2 cellular contexts compared by ENCODE assay signal in the genomic region with DNA sequence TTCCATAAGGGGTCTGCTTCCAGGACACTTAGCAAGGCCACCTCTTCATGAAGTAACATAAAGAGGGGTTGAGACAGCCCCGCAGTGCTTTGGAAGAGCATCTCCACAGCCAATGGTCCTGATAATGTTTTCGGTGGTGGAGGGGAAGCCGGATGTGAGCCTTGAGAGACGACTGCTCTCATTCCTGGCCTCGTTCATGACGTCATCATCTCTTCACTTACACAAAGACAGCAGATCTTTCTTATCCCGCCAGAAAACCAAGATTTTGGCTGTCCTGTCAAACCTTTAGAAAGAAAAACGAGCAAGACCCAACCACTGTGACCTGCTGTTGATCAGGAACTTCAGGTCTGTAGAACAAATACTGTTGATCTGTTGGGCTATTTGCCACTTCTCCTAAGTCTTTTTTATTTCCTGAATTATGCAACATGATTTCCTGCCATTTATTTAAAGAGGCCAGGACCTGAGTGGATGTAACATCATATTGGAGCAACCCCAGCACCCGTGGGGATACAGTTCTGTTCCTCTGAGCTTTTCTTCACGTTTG.
TF ChIP-seq lines count a peak whose summit lies in the region.

No MANE protein-coding gene starts in this region.

TF ChIP-seq in HepG2, 621 proteins besides CTCF, POLR2A, EP300 and RAD21 (continued from another document):
- no peak for TF ChIP-seq ATF7-NPFF (CRISPR knock-in tag; IDR thresholded peaks at IDR 0.05; ENCODE audit: low read depth)
TF ChIP-seq in HepG2: peak in this region for 2.

TF ChIP-seq in WTC11, 78 proteins besides CTCF, POLR2A, EP300 and RAD21:
- TF ChIP-seq, protein P1, sequence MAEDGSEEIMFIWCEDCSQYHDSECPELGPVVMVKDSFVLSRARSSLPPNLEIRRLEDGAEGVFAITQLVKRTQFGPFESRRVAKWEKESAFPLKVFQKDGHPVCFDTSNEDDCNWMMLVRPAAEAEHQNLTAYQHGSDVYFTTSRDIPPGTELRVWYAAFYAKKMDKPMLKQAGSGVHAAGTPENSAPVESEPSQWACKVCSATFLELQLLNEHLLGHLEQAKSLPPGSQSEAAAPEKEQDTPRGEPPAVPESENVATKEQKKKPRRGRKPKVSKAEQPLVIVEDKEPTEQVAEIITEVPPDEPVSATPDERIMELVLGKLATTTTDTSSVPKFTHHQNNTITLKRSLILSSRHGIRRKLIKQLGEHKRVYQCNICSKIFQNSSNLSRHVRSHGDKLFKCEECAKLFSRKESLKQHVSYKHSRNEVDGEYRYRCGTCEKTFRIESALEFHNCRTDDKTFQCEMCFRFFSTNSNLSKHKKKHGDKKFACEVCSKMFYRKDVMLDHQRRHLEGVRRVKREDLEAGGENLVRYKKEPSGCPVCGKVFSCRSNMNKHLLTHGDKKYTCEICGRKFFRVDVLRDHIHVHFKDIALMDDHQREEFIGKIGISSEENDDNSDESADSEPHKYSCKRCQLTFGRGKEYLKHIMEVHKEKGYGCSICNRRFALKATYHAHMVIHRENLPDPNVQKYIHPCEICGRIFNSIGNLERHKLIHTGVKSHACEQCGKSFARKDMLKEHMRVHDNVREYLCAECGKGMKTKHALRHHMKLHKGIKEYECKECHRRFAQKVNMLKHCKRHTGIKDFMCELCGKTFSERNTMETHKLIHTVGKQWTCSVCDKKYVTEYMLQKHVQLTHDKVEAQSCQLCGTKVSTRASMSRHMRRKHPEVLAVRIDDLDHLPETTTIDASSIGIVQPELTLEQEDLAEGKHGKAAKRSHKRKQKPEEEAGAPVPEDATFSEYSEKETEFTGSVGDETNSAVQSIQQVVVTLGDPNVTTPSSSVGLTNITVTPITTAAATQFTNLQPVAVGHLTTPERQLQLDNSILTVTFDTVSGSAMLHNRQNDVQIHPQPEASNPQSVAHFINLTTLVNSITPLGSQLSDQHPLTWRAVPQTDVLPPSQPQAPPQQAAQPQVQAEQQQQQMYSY (CRISPR knock-in tag; IDR thresholded peaks at IDR 0.05) = no peak
- TF ChIP-seq, protein P2, sequence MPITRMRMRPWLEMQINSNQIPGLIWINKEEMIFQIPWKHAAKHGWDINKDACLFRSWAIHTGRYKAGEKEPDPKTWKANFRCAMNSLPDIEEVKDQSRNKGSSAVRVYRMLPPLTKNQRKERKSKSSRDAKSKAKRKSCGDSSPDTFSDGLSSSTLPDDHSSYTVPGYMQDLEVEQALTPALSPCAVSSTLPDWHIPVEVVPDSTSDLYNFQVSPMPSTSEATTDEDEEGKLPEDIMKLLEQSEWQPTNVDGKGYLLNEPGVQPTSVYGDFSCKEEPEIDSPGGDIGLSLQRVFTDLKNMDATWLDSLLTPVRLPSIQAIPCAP (CRISPR knock-in tag; IDR thresholded peaks at IDR 0.05) = no peak
- TF ChIP-seq HMGA2 (CRISPR knock-in tag; IDR thresholded peaks at IDR 0.05) (no peak), JAZF1 (CRISPR knock-in tag; IDR thresholded peaks at IDR 0.05) (no peak), MXD4 (CRISPR knock-in tag; IDR thresholded peaks at IDR 0.05; ENCODE audit: borderline replicate concordance) (no peak), ZNF263 (CRISPR knock-in tag; IDR thresholded peaks at IDR 0.05; ENCODE audit: low read depth) (no peak), NR2C2 (CRISPR knock-in tag; IDR thresholded peaks at IDR 0.05) (no peak), GTF2I (CRISPR knock-in tag; conservative IDR thresholded peaks at IDR 0.05) (no peak), RELA (CRISPR knock-in tag; IDR thresholded peaks at IDR 0.05; ENCODE audit: borderline replicate concordance) (no peak)
- TF ChIP-seq, protein P3, sequence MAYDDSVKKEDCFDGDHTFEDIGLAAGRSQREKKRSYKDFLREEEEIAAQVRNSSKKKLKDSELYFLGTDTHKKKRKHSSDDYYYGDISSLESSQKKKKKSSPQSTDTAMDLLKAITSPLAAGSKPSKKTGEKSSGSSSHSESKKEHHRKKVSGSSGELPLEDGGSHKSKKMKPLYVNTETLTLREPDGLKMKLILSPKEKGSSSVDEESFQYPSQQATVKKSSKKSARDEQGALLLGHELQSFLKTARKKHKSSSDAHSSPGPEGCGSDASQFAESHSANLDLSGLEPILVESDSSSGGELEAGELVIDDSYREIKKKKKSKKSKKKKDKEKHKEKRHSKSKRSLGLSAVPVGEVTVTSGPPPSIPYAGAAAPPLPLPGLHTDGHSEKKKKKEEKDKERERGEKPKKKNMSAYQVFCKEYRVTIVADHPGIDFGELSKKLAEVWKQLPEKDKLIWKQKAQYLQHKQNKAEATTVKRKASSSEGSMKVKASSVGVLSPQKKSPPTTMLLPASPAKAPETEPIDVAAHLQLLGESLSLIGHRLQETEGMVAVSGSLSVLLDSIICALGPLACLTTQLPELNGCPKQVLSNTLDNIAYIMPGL (CRISPR knock-in tag; IDR thresholded peaks at IDR 0.05) = no peak
- TF ChIP-seq, protein P4, sequence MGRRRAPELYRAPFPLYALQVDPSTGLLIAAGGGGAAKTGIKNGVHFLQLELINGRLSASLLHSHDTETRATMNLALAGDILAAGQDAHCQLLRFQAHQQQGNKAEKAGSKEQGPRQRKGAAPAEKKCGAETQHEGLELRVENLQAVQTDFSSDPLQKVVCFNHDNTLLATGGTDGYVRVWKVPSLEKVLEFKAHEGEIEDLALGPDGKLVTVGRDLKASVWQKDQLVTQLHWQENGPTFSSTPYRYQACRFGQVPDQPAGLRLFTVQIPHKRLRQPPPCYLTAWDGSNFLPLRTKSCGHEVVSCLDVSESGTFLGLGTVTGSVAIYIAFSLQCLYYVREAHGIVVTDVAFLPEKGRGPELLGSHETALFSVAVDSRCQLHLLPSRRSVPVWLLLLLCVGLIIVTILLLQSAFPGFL (CRISPR knock-in tag; IDR thresholded peaks at IDR 0.05; ENCODE audit: borderline replicate concordance) = no peak
